1 cellular context compared by ENCODE assay signal in the genomic region with DNA sequence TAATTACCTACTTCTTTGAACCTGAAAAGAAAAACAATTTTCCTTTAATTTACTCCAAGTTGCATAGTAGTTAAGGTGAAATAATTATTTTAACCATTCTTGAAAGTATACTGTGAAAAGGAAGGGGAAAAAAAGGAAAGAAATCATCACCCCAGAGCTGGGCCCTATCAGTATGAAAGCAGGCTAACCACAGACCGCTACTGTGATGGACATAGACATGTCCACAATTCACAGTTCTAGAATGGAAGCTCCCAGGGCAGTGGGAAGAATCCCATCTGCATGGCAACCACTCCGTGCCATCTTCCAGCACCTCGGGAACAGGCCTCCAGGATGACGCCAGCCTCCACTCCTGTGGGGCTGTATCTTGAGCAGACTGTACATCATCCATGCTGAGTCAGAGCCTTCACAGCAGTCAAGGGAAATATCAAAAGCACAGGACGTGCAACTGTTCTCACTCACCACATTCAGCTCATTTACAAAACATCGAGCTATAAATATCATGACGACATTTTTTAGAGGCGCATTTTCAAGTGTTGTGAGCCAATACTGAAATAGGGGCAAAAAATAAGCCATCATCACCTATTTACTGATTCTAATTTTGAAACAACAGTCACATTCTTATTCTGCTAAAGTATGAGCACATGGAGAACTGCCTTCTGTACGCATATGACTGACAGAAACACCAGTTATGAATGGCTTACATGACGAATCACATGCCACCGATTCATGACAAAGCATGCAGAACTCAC.
TF ChIP-seq lines count a peak whose summit lies in the region.

No MANE protein-coding gene starts in this region.

TF ChIP-seq in GM23338, 12 proteins besides CTCF, POLR2A, EP300 and RAD21 (continued from another document):
- TF ChIP-seq NANOG (IDR thresholded peaks at IDR 0.05; ENCODE audit: borderline replicate concordance), result no peak
- TF ChIP-seq, protein P1, sequence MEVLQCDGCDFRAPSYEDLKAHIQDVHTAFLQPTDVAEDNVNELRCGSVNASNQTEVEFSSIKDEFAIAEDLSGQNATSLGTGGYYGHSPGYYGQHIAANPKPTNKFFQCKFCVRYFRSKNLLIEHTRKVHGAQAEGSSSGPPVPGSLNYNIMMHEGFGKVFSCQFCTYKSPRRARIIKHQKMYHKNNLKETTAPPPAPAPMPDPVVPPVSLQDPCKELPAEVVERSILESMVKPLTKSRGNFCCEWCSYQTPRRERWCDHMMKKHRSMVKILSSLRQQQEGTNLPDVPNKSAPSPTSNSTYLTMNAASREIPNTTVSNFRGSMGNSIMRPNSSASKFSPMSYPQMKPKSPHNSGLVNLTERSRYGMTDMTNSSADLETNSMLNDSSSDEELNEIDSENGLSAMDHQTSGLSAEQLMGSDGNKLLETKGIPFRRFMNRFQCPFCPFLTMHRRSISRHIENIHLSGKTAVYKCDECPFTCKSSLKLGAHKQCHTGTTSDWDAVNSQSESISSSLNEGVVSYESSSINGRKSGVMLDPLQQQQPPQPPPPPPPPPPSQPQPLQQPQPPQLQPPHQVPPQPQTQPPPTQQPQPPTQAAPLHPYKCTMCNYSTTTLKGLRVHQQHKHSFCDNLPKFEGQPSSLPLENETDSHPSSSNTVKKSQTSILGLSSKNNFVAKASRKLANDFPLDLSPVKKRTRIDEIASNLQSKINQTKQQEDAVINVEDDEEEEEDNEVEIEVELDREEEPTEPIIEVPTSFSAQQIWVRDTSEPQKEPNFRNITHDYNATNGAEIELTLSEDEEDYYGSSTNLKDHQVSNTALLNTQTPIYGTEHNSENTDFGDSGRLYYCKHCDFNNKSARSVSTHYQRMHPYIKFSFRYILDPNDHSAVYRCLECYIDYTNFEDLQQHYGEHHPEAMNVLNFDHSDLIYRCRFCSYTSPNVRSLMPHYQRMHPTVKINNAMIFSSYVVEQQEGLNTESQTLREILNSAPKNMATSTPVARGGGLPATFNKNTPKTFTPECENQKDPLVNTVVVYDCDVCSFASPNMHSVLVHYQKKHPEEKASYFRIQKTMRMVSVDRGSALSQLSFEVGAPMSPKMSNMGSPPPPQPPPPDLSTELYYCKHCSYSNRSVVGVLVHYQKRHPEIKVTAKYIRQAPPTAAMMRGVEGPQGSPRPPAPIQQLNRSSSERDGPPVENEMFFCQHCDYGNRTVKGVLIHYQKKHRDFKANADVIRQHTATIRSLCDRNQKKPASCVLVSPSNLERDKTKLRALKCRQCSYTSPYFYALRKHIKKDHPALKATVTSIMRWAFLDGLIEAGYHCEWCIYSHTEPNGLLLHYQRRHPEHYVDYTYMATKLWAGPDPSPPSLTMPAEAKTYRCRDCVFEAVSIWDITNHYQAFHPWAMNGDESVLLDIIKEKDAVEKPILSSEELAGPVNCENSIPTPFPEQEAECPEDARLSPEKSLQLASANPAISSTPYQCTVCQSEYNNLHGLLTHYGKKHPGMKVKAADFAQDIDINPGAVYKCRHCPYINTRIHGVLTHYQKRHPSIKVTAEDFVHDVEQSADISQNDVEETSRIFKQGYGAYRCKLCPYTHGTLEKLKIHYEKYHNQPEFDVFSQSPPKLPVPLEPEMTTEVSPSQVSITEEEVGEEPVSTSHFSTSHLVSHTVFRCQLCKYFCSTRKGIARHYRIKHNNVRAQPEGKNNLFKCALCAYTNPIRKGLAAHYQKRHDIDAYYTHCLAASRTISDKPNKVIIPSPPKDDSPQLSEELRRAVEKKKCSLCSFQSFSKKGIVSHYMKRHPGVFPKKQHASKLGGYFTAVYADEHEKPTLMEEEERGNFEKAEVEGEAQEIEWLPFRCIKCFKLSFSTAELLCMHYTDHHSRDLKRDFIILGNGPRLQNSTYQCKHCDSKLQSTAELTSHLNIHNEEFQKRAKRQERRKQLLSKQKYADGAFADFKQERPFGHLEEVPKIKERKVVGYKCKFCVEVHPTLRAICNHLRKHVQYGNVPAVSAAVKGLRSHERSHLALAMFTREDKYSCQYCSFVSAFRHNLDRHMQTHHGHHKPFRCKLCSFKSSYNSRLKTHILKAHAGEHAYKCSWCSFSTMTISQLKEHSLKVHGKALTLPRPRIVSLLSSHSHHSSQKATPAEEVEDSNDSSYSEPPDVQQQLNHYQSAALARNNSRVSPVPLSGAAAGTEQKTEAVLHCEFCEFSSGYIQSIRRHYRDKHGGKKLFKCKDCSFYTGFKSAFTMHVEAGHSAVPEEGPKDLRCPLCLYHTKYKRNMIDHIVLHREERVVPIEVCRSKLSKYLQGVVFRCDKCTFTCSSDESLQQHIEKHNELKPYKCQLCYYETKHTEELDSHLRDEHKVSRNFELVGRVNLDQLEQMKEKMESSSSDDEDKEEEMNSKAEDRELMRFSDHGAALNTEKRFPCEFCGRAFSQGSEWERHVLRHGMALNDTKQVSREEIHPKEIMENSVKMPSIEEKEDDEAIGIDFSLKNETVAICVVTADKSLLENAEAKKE (CRISPR knock-in tag; IDR thresholded peaks at IDR 0.05), result no peak
